In the genomic region with DNA sequence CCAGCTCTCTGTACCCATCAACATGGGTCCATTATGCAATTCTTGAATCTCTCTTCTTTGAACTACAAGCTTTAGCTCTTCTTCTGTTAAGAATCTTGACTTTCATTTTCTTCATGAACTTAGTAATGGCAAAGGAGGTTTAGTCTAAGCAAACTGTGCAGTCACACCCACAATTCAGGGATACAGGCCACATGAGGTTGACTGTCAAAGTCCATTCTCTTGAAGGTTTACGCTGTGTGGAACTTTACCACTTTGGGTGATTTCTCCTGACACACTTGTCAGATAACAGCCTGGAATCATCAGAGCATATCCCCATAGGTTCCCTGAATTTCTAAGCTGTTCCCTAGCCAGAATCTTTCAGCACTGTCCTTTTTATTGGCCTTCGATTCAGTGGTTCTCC, we compare ENCODE assay signal across 11 cellular contexts. TPM values are rescaled to one million over a fixed set of nuclear protein-coding genes. Genes with fewer than 3 reads are reported as not detected.
"Had no signal": no experiment of that assay in that cellular context is flagged by ENCODE, and none has a peak within 500 bp of the region (broad histone marks: within the 10 kb centered on the region; RNA-seq: fewer than 3 reads in every experiment).

No MANE protein-coding gene starts in this region.

- ATAC-seq: HCT116, HepG2 had no signal

- H3K27ac ChIP-seq: GM23248, HL-60 had no signal

- H3K36me3 ChIP-seq: HAP-1 had no signal

- H3K4me3 ChIP-seq: GM23248, HAP-1 had no signal

- FAIRE-seq: HepG2 had no signal

- H3K4me1 ChIP-seq: HAP-1 had no signal

- DNase-seq: GM23248, GOT3, H7, HFFc6 had no signal

- H3K9me3 ChIP-seq: HAP-1 had no signal

RNA-seq across cellular contexts. Expression of gene NHLH2, which starts 48.0 kb away (rescaled TPM):
- total RNA-seq: GM23248, H4, HepG2, HFFc6, HT1080 had no signal
- polyA plus RNA-seq: HepG2, IgD-negative memory B cell had no signal
